ENCODE assay signal across 8 cellular contexts in genomic region chr1:165828581-165829329, GRCh38. TPM values are rescaled to one million over a fixed set of nuclear protein-coding genes. Genes with fewer than 3 reads are reported as not detected.
A peak's percentile ranks its signal among the peaks of the same experiment; 100 is the strongest.
DNase-seq lines count a peak whose midpoint lies in the region; ATAC-seq and TF ChIP-seq lines count a peak whose summit lies in the region.

No MANE protein-coding gene starts in this region.

- POLR2A ChIA-PET in activated B cell treated with CpG ODN at 0.5 μM for 24 hours (lab: Charles Lee), result interaction anchor here (1.7 to 2.2 kb wide), 2 partner anchors 13 to 60 kb away, joined by 5 to 25 read pairs; partner anchors contain the start of gene TMCO1

- intact Hi-C loops in activated B cell treated with CpG ODN at 0.5 μM for 24 hours (cut with micrococcal nuclease), result loop anchor here (1.0 to 2.0 kb wide), 3 partner anchors 14 to 130 kb away; partner anchors contain the start of gene ALDH9A1

- WGBS in thymus, result under 1% methylated on average over 26 of the region's 26 CpGs

- H3K9me3 ChIP-seq in thymus (ENCODE audit: control insufficient read depth), result no peaks in the 10 kb centered on the region

- peaks cover 3% of the 10 kb centered on the region for H3K36me3 Mint-ChIP-seq in activated B cell treated with CpG ODN at 0.5 μM for 24 hours (ENCODE audit: low read depth)

- H3K27me3 Mint-ChIP-seq in activated B cell treated with CpG ODN at 0.5 μM for 24 hours, result no peaks in the 10 kb centered on the region

- CTCF ChIA-PET in activated B cell treated with CpG ODN at 0.5 μM for 24 hours (lab: Charles Lee), result interaction anchor here (1.3 to 1.8 kb wide), 3 partner anchors 43 to 85 kb away, joined by 4 to 6 read pairs (median 4); partner anchors contain the start of gene TMCO1

- peak overlapping the region; percentile 80 for H3K27ac Mint-ChIP-seq in activated B cell treated with CpG ODN at 0.5 μM for 24 hours

- H3K36me3 ChIP-seq in thymus (ENCODE audit: control insufficient read depth, insufficient read depth), result no peaks in the 10 kb centered on the region

- no peaks in the 10 kb centered on the region for H3K9me3 Mint-ChIP-seq in activated B cell treated with CpG ODN at 0.5 μM for 24 hours

- peaks cover 13% of the 10 kb centered on the region for H3K4me1 ChIP-seq in thymus (ENCODE audit: control insufficient read depth, insufficient read depth, low read length)

- no peak overlapping the region for H3K27ac ChIP-seq in thymus (ENCODE audit: low read depth)

- H3K4me1 Mint-ChIP-seq in activated B cell treated with CpG ODN at 0.5 μM for 24 hours, result peaks cover 21% of the 10 kb centered on the region

- TF ChIP-seq CTCF in activated B cell treated with CpG ODN at 0.5 μM for 24 hours (IDR thresholded peaks at IDR 0.05) (no peak), epithelial cell of proximal tubule (conservative IDR thresholded peaks at IDR 0.05; ENCODE audit: low read depth, low read length) (no peak)

- peak; percentile 84 for DNase-seq in AG20443 (ENCODE audit: low spot score)
- peak; percentile 67 for DNase-seq in NCI-H2171 (lab: John Stamatoyannopoulos, UW)
- peak; percentile 26 for DNase-seq in activated B cell treated with CpG ODN at 0.5 μM for 24 hours
- peak; percentile 61 for DNase-seq in epithelial cell of proximal tubule (ENCODE audit: low read depth)
- DNase-seq in middle frontal gyrus (ENCODE audit: extremely low spot score, low spot score), result peak; percentile 48

- ATAC-seq in GM18502 (IDR thresholded peaks at IDR 0.05; ENCODE audit: poor library complexity, unreplicated experiment), result peak; percentile 13
- peak; percentile 5 for ATAC-seq in HG03045 (IDR thresholded peaks at IDR 0.05; ENCODE audit: unreplicated experiment)
- ATAC-seq in activated B cell treated with CpG ODN at 0.5 μM for 24 hours (ENCODE audit: low read depth), result no peak

- H3K4me3 Mint-ChIP-seq in activated B cell treated with CpG ODN at 0.5 μM for 24 hours, result peak overlapping the region; percentile 92

- H3K27me3 ChIP-seq in thymus (ENCODE audit: control insufficient read depth, insufficient read depth), result no peaks in the 10 kb centered on the region

- peak overlapping the region; percentile 90 for H3K4me3 ChIP-seq in epithelial cell of proximal tubule (ENCODE audit: low read depth, low read length)
- peak overlapping the region; percentile 87 for H3K4me3 ChIP-seq in thymus (ENCODE audit: low read length)

RNA-seq across cellular contexts. Expression of gene UCK2, which starts 1.3 kb away (rescaled TPM):
- total RNA-seq in activated B cell treated with CpG ODN at 0.5 μM for 24 hours, result 19.6 and 22.8 TPM in 2 replicates
- total RNA-seq in epithelial cell of proximal tubule, result 62.4 and 126 TPM in 2 replicates
- 13.2 TPM for polyA plus RNA-seq in thymus

Comparison
In these comparisons a context has a peak if more than half of its experiments do, and no peak if none do; other contexts are left out.
1. DNase-seq: peak in every context shown above with its lines; median percentile 84 in AG20443; 67 in NCI-H2171; 61 in epithelial cell of proximal tubule; 48 in middle frontal gyrus; 26 in activated B cell treated with CpG ODN at 0.5 μM for 24 hours.